Comparison of ENCODE assay signal across 8 cellular contexts in the genomic region with DNA sequence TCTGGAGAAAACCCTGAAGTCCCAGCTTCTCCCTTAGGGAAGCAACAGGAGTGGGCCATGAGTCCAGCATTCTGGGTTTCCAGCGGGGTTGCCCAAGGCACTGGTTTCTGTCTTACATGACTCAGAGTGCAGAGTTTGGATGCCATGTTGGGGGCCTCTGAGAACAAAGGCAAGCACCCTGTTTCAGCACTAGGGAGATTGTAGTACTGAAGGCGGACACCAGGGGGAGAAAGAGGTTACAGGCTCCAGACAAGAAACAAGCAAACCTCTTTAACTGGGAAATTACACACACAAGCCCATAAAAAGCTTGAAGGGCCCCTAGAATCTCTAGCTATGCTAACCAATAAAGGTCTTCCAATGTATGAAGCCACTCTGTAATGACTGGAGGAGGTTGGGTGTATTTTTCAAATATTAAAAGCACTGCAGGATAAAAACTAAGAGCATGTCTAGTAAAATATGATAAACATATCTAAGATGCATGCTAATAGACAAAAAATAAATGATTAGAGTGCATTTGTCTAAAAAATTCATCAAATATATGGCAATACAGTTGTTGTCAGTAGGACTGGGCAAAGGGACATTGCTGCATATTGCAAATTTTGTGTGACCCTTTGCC. TPM values are rescaled to one million over a fixed set of nuclear protein-coding genes. Genes with fewer than 3 reads are reported as not detected.
A peak's percentile ranks its signal among the peaks of the same experiment; 100 is the strongest.
DNase-seq lines count a peak whose midpoint lies in the region; ATAC-seq and TF ChIP-seq lines count a peak whose summit lies in the region.

No MANE protein-coding gene starts in this region.

- no peak overlapping the region for H3K27ac ChIP-seq in parathyroid adenoma

- H3K36me3 ChIP-seq in parathyroid adenoma (ENCODE audit: control insufficient read depth, insufficient read depth, low read length): no peaks in the 10 kb centered on the region

- no peaks in the 10 kb centered on the region for H3K79me2 ChIP-seq in parathyroid adenoma

- no peaks in the 10 kb centered on the region for H3K9me3 ChIP-seq in parathyroid adenoma (ENCODE audit: control insufficient read depth, low read length)

- no peak overlapping the region for H3K4me2 ChIP-seq in parathyroid adenoma (ENCODE audit: low read length)

- TF ChIP-seq CTCF in fibroblast of the aortic adventitia (IDR thresholded peaks at IDR 0.05; ENCODE audit: insufficient read depth, low read length): peak; percentile 71
- TF ChIP-seq CTCF in parathyroid adenoma (IDR thresholded peaks at IDR 0.05): peak; percentile 49

- H3K9ac ChIP-seq in parathyroid adenoma: no peak overlapping the region

- no peak overlapping the region for H3K4me3 ChIP-seq in fibroblast of the aortic adventitia (ENCODE audit: low read depth, low read length)
- H3K4me3 ChIP-seq in parathyroid adenoma (ENCODE audit: low read depth, low read length): no peak overlapping the region

- H3K27me3 ChIP-seq in parathyroid adenoma (ENCODE audit: control insufficient read depth, insufficient read depth, low read length): no peaks in the 10 kb centered on the region

- no peaks in the 10 kb centered on the region for H3K4me1 ChIP-seq in parathyroid adenoma

- peak; percentile 58 for ATAC-seq in HG03196 (IDR thresholded peaks at IDR 0.05; ENCODE audit: unreplicated experiment)

- DNase-seq in DMS 273 (lab: John Stamatoyannopoulos, UW; ENCODE audit: unreplicated experiment) (peak; percentile 55), DMS 273 treated with DMSO at 0.1 percent for 48 hours (lab: John Stamatoyannopoulos, UW) (no peak), OCI-M1 (lab: John Stamatoyannopoulos, UW) (peak; percentile 79), fibroblast of the aortic adventitia (ENCODE audit: low read depth) (peak; percentile 21), ureter (ENCODE audit: low spot score) (peak; percentile 54)
- DNase-seq in activated T-cell treated with anti-CD3 and anti-CD28 coated beads, Interleukin-2, amount 50 U/mL, for 1 hour: peak; percentile 31

- no peak overlapping the region for H2AFZ ChIP-seq in parathyroid adenoma

RNA-seq across cellular contexts. Expression of a gene that starts 7.1 kb away (rescaled TPM):
- not detected in 2 replicates for total RNA-seq in fibroblast of the aortic adventitia (ENCODE audit: low replicate concordance)
- total RNA-seq in ureter: not detected

RNA-seq across cellular contexts. Expression of a gene that starts 44.2 kb away (rescaled TPM):
- total RNA-seq in fibroblast of the aortic adventitia (ENCODE audit: low replicate concordance) (not detected in 2 replicates), ureter (33.2 TPM)

RNA-seq across cellular contexts. Expression of a gene that starts 53.6 kb away (rescaled TPM):
- total RNA-seq in fibroblast of the aortic adventitia (ENCODE audit: low replicate concordance) (not detected in 2 replicates), ureter (8.4 TPM)

Comparison
In these comparisons a context has a peak if more than half of its experiments do, and no peak if none do; other contexts are left out.
1. RNA of a gene that starts 44.2 kb away (total RNA-seq): 33.2 TPM in ureter (single experiment); not detected in fibroblast of the aortic adventitia; every median in the first group is over 10 times any median in the second.